1 cellular context compared by ENCODE assay signal in the genomic region with DNA sequence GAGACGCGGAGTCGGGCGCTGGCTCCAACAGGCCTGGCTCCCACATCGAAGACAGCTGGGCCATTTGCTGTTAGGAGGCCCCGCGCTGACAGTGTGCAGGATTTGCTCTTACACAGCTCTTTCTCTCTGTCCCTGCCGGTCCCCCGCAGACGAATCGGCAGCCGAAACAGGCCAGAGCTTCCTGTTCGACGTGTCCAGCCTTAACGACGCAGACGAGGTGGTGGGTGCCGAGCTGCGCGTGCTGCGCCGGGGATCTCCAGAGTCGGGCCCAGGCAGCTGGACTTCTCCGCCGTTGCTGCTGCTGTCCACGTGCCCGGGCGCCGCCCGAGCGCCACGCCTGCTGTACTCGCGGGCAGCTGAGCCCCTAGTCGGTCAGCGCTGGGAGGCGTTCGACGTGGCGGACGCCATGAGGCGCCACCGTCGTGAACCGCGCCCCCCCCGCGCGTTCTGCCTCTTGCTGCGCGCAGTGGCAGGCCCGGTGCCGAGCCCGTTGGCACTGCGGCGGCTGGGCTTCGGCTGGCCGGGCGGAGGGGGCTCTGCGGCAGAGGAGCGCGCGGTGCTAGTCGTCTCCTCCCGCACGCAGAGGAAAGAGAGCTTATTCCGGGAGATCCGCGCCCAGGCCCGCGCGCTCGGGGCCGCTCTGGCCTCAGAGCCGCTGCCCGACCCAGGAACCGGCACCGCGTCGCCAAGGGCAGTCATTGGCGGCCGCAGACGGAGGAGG.
TF ChIP-seq lines count a peak whose summit lies in the region.

No MANE protein-coding gene starts in this region.

TF ChIP-seq in IMR-90, 13 proteins besides CTCF, POLR2A, EP300 and RAD21:
- no peak for TF ChIP-seq SMC3 (IDR thresholded peaks at IDR 0.05; ENCODE audit: low read depth, low read length)
- TF ChIP-seq MXI1 (IDR thresholded peaks at IDR 0.05; ENCODE audit: borderline replicate concordance, low read depth, low read length) = no peak
- no peak for TF ChIP-seq CEBPB (IDR thresholded peaks at IDR 0.05; ENCODE audit: low read depth, low read length)
- TF ChIP-seq USF2 (IDR thresholded peaks at IDR 0.05; ENCODE audit: low read depth, low read length) = no peak
- TF ChIP-seq MAZ (IDR thresholded peaks at IDR 0.05; ENCODE audit: borderline replicate concordance, low read depth, low read length) = no peak
- TF ChIP-seq NFE2L2 (IDR thresholded peaks at IDR 0.05; ENCODE audit: low read depth, low read length) = no peak
- no peak for TF ChIP-seq MAFK (IDR thresholded peaks at IDR 0.05; ENCODE audit: low read depth, low read length)
